In genomic region chr17:9011001-9011400, GRCh38 we compare ENCODE assay signal across 27 cellular contexts. TPM values are rescaled to one million over a fixed set of nuclear protein-coding genes. Genes with fewer than 3 reads are reported as not detected.
"Had no signal": no experiment of that assay in that cellular context is flagged by ENCODE, and none has a peak within 500 bp of the region (broad histone marks: within the 10 kb centered on the region; RNA-seq: fewer than 3 reads in every experiment).

No MANE protein-coding gene starts in this region.

- H3K27ac ChIP-seq: heart right ventricle, hepatocyte, left ventricle myocardium inferior, ovary, right atrium auricular region, right lobe of liver, tibial nerve, vagina had no signal

- H3K4me1 Mint-ChIP-seq: naive thymus-derived CD4-positive, alpha-beta T cell; stimulated activated memory B cell treated with anti-CD40 and anti-IgM and Interleukin-4, amounts not matched to agents 10 μg/mL and 1 μg/mL and 100 μg/mL, for 72 hours; stimulated activated naive CD8-positive, alpha-beta T cell treated with anti-CD3 and anti-CD28 coated beads, Interleukin-15, amount 100 ng/mL, for 72 hours had no signal

- H3K36me3 Mint-ChIP-seq: natural killer cell treated with Interleukin-12 subunit alpha and Interleukin-12 subunit beta and Interleukin-15 and Interleukin-18, amount 100 ng/mL, for 72 hours; stimulated activated memory B cell treated with anti-CD40 and anti-IgM and Interleukin-4, amounts not matched to agents 10 μg/mL and 1 μg/mL and 100 μg/mL, for 72 hours; type B pancreatic cell had no signal

- H3K4me2 ChIP-seq: hepatocyte, smooth muscle cell had no signal

- H3K79me2 ChIP-seq: hepatocyte had no signal

- H3K9me3 ChIP-seq: heart right ventricle, left ventricle myocardium inferior, ovary, right atrium auricular region, right lobe of liver, vagina had no signal

- DNase-seq: heart right ventricle; islet precursor cell; left ventricle myocardium inferior; naive thymus-derived CD4-positive, alpha-beta T cell; ovary; right lobe of liver; stimulated activated CD4-positive, alpha-beta T cell treated with anti-CD3 and anti-CD28 coated beads, Interleukin-1b, Interleukin-23, amount 100 ng/mL, for 48 hours; stimulated activated CD4-positive, alpha-beta T cell treated with anti-CD3 and anti-CD28 coated beads, Interleukin-2, amount 100 ng/mL, for 48 hours; stimulated activated CD4-positive, alpha-beta T cell treated with anti-CD3 and anti-CD28 coated beads, Interleukin-4, amount 100 ng/mL, for 4 hours; stimulated activated CD8-positive, alpha-beta memory T cell treated with anti-CD3 and anti-CD28 coated beads, Interleukin-4, amount 100 ng/mL, for 48 hours; stimulated activated naive CD4-positive, alpha-beta T cell treated with Interleukin-2 at 50 U/mL for 16 hours; stimulated activated naive CD8-positive, alpha-beta T cell treated with anti-CD3 and anti-CD28 coated beads, Interleukin-15, amount 100 ng/mL, for 72 hours; substantia nigra had no signal

- H3K4me3 Mint-ChIP-seq: naive thymus-derived CD4-positive, alpha-beta T cell; natural killer cell treated with Interleukin-12 subunit alpha and Interleukin-12 subunit beta and Interleukin-15 and Interleukin-18, amount 100 ng/mL, for 72 hours; stimulated activated memory B cell treated with anti-CD40 and anti-IgM and Interleukin-4, amounts not matched to agents 10 μg/mL and 1 μg/mL and 100 μg/mL, for 72 hours; stimulated activated naive CD8-positive, alpha-beta T cell treated with anti-CD3 and anti-CD28 coated beads, Interleukin-15, amount 100 ng/mL, for 72 hours; type B pancreatic cell had no signal

- H3K27me3 ChIP-seq: ovary, right atrium auricular region, vagina had no signal

- ATAC-seq: heart right ventricle; naive thymus-derived CD4-positive, alpha-beta T cell; natural killer cell treated with Interleukin-12 subunit alpha and Interleukin-12 subunit beta and Interleukin-15 and Interleukin-18, amount 100 ng/mL, for 72 hours; right lobe of liver; stimulated activated memory B cell treated with anti-CD40 and anti-IgM and Interleukin-4, amounts not matched to agents 10 μg/mL and 1 μg/mL and 100 μg/mL, for 72 hours; stimulated activated naive CD8-positive, alpha-beta T cell treated with anti-CD3 and anti-CD28 coated beads, Interleukin-15, amount 100 ng/mL, for 72 hours had no signal

- H3K4me3 ChIP-seq: heart right ventricle, hepatocyte, left ventricle myocardium inferior, lung, ovary, right atrium auricular region, right lobe of liver, smooth muscle cell, tibial nerve, vagina had no signal

- H3K4me1 ChIP-seq: heart right ventricle, left ventricle myocardium inferior, right atrium auricular region, tibial nerve, vagina had no signal

- H3K9me3 Mint-ChIP-seq: natural killer cell treated with Interleukin-12 subunit alpha and Interleukin-12 subunit beta and Interleukin-15 and Interleukin-18, amount 100 ng/mL, for 72 hours; stimulated activated memory B cell treated with anti-CD40 and anti-IgM and Interleukin-4, amounts not matched to agents 10 μg/mL and 1 μg/mL and 100 μg/mL, for 72 hours had no signal

- H3K36me3 ChIP-seq: heart right ventricle, left ventricle myocardium inferior, ovary, right atrium auricular region, right lobe of liver, tibial nerve, vagina had no signal

- H2AFZ ChIP-seq: hepatocyte had no signal

- H3K27ac Mint-ChIP-seq: naive thymus-derived CD4-positive, alpha-beta T cell; natural killer cell treated with Interleukin-12 subunit alpha and Interleukin-12 subunit beta and Interleukin-15 and Interleukin-18, amount 100 ng/mL, for 72 hours; progenitor cell of endocrine pancreas; stimulated activated memory B cell treated with anti-CD40 and anti-IgM and Interleukin-4, amounts not matched to agents 10 μg/mL and 1 μg/mL and 100 μg/mL, for 72 hours; stimulated activated naive CD8-positive, alpha-beta T cell treated with anti-CD3 and anti-CD28 coated beads, Interleukin-15, amount 100 ng/mL, for 72 hours; type B pancreatic cell had no signal

RNA-seq across cellular contexts. Expression of gene NTN1, which starts 10.3 kb away (rescaled TPM):
- polyA plus RNA-seq: naive thymus-derived CD4-positive, alpha-beta T cell had no signal

RNA-seq across cellular contexts. Expression of gene PIK3R5, which starts 45.5 kb away (rescaled TPM):
- total RNA-seq: myocyte, pulmonary artery endothelial cell, renal cortical epithelial cell, smooth muscle cell had no signal
- polyA plus RNA-seq: hepatocyte, neural cell, smooth muscle cell had no signal
